Comparison of ENCODE assay signal across 1 cellular context in the genomic region with DNA sequence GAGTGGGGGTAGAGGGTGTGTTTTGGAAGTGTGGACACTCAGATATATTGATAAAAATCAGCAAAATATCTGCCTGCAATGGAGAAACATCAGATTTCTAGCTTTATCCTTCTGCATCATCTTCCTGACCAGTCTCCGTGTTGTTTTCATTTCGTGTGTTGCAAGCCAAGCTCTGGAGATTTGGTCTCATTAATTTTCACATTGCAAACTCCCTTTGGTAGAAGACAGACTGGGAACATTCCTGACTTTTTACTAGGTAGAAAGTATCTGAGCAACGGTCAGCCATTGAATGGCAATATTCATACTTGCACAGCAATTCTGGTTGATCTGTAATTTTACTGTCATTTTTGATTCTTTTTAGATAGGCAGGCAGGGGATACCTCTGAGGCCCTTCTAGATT.
TF ChIP-seq lines count a peak whose summit lies in the region.

No MANE protein-coding gene starts in this region.

TF ChIP-seq in WTC11, 78 proteins besides CTCF, POLR2A, EP300 and RAD21 (continued from another document):
- TF ChIP-seq GTF2I (CRISPR knock-in tag; conservative IDR thresholded peaks at IDR 0.05) = no peak
- no peak for TF ChIP-seq FOXP1 (CRISPR knock-in tag; IDR thresholded peaks at IDR 0.05; ENCODE audit: borderline replicate concordance)
- TF ChIP-seq SMAD4 (CRISPR knock-in tag; IDR thresholded peaks at IDR 0.05) = no peak
- TF ChIP-seq IRF2 (CRISPR knock-in tag; IDR thresholded peaks at IDR 0.05; ENCODE audit: borderline replicate concordance, low read depth) = no peak
- no peak for TF ChIP-seq CREM (CRISPR knock-in tag; IDR thresholded peaks at IDR 0.05)
- TF ChIP-seq SMAD3 (CRISPR knock-in tag; IDR thresholded peaks at IDR 0.05; ENCODE audit: borderline replicate concordance) = no peak
- TF ChIP-seq, protein P1, sequence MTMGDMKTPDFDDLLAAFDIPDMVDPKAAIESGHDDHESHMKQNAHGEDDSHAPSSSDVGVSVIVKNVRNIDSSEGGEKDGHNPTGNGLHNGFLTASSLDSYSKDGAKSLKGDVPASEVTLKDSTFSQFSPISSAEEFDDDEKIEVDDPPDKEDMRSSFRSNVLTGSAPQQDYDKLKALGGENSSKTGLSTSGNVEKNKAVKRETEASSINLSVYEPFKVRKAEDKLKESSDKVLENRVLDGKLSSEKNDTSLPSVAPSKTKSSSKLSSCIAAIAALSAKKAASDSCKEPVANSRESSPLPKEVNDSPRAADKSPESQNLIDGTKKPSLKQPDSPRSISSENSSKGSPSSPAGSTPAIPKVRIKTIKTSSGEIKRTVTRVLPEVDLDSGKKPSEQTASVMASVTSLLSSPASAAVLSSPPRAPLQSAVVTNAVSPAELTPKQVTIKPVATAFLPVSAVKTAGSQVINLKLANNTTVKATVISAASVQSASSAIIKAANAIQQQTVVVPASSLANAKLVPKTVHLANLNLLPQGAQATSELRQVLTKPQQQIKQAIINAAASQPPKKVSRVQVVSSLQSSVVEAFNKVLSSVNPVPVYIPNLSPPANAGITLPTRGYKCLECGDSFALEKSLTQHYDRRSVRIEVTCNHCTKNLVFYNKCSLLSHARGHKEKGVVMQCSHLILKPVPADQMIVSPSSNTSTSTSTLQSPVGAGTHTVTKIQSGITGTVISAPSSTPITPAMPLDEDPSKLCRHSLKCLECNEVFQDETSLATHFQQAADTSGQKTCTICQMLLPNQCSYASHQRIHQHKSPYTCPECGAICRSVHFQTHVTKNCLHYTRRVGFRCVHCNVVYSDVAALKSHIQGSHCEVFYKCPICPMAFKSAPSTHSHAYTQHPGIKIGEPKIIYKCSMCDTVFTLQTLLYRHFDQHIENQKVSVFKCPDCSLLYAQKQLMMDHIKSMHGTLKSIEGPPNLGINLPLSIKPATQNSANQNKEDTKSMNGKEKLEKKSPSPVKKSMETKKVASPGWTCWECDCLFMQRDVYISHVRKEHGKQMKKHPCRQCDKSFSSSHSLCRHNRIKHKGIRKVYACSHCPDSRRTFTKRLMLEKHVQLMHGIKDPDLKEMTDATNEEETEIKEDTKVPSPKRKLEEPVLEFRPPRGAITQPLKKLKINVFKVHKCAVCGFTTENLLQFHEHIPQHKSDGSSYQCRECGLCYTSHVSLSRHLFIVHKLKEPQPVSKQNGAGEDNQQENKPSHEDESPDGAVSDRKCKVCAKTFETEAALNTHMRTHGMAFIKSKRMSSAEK (CRISPR knock-in tag; IDR thresholded peaks at IDR 0.05; ENCODE audit: borderline replicate concordance) = no peak
- TF ChIP-seq PRRX2 (CRISPR knock-in tag; IDR thresholded peaks at IDR 0.05) = no peak
- TF ChIP-seq, protein P2, sequence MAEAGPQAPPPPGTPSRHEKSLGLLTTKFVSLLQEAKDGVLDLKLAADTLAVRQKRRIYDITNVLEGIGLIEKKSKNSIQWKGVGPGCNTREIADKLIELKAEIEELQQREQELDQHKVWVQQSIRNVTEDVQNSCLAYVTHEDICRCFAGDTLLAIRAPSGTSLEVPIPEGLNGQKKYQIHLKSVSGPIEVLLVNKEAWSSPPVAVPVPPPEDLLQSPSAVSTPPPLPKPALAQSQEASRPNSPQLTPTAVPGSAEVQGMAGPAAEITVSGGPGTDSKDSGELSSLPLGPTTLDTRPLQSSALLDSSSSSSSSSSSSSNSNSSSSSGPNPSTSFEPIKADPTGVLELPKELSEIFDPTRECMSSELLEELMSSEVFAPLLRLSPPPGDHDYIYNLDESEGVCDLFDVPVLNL (CRISPR knock-in tag; IDR thresholded peaks at IDR 0.05; ENCODE audit: borderline replicate concordance, low read depth) = no peak
- TF ChIP-seq ZMAT4 (CRISPR knock-in tag; IDR thresholded peaks at IDR 0.05) = no peak
